ENCODE assay signal across 16 cellular contexts in the genomic region with DNA sequence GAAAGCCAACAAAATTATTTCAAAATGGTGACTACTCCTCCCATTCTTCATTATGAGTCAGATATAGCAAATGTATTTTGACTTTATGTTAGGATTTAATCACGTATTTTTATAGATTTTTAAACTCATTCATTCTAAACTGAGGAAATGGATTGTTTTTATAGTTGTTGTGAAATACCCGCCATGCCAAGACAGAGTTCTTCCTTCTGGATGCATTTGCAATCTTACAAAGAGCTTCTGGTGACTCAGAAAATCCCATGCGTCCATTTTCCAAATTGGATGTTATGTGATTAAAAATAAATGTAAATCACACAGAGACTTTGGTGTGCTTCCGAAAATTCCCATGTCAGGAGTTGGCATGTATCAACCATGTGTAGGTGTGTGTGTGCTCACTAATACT.
DNase-seq lines count a peak whose midpoint lies in the region; ATAC-seq and TF ChIP-seq lines count a peak whose summit lies in the region.
"Had no signal": no experiment of that assay in that cellular context is flagged by ENCODE, and none has a peak within 500 bp of the region (broad histone marks: within the 10 kb centered on the region; RNA-seq: fewer than 3 reads in every experiment).

No MANE protein-coding gene starts in this region.

- H3K36me3 Mint-ChIP-seq in osteocyte (ENCODE audit: unreplicated experiment) = no peaks in the 10 kb centered on the region
- no peaks in the 10 kb centered on the region for H3K36me3 Mint-ChIP-seq in activated CD8-positive, alpha-beta T cell treated with anti-CD3 and anti-CD28 coated beads for 36 hours (ENCODE audit: low read depth)

- no peaks in the 10 kb centered on the region for H3K27me3 Mint-ChIP-seq in osteocyte (ENCODE audit: unreplicated experiment)
- H3K27me3 Mint-ChIP-seq in activated CD8-positive, alpha-beta T cell treated with anti-CD3 and anti-CD28 coated beads for 36 hours = no peaks in the 10 kb centered on the region

- peak overlapping the region; percentile 31 for H3K4me3 ChIP-seq in fibroblast of pulmonary artery (replicated peaks; ENCODE audit: low read depth, low read length)
- H3K4me3 ChIP-seq: HAP-1, SK-N-MC had no signal

- H3K27ac Mint-ChIP-seq in osteocyte (ENCODE audit: unreplicated experiment) = peak overlapping the region; percentile 7
- no peak overlapping the region for H3K27ac Mint-ChIP-seq in activated CD8-positive, alpha-beta T cell treated with anti-CD3 and anti-CD28 coated beads for 36 hours

- intact Hi-C loops in activated CD8-positive, alpha-beta T cell treated with anti-CD3 and anti-CD28 coated beads for 36 hours (cut with micrococcal nuclease) = no loop called here

- CTCF ChIA-PET in activated CD8-positive, alpha-beta T cell treated with anti-CD3 and anti-CD28 coated beads for 36 hours (lab: Charles Lee) = no interaction called here

- no peaks in the 10 kb centered on the region for H3K9me3 Mint-ChIP-seq in osteocyte (ENCODE audit: unreplicated experiment)
- no peaks in the 10 kb centered on the region for H3K9me3 Mint-ChIP-seq in activated CD8-positive, alpha-beta T cell treated with anti-CD3 and anti-CD28 coated beads for 36 hours

- TF ChIP-seq CTCF in fibroblast of pulmonary artery (IDR thresholded peaks at IDR 0.05; ENCODE audit: low read length, missing control alignments) = no peak
- TF ChIP-seq CTCF in osteocyte (IDR thresholded peaks at IDR 0.05) = no peak
- no peak for TF ChIP-seq CTCF in activated CD8-positive, alpha-beta T cell treated with anti-CD3 and anti-CD28 coated beads for 36 hours (IDR thresholded peaks at IDR 0.05)

- H3K4me1 Mint-ChIP-seq in osteocyte (ENCODE audit: unreplicated experiment) = peaks cover 26% of the 10 kb centered on the region
- no peaks in the 10 kb centered on the region for H3K4me1 Mint-ChIP-seq in activated CD8-positive, alpha-beta T cell treated with anti-CD3 and anti-CD28 coated beads for 36 hours (ENCODE audit: low read depth)

- POLR2A ChIA-PET in activated CD8-positive, alpha-beta T cell treated with anti-CD3 and anti-CD28 coated beads for 36 hours (lab: Charles Lee) = no interaction called here

- DNase-seq in GM03348 (ENCODE audit: low spot score) (peak; percentile 32), amniotic epithelial cell (ENCODE audit: low read depth) (peak; percentile 26), fibroblast of pulmonary artery (ENCODE audit: low read depth) (peak; percentile 87), osteocyte (ENCODE audit: extremely low spot score, unreplicated experiment) (no peak)
- DNase-seq in activated CD8-positive, alpha-beta T cell treated with anti-CD3 and anti-CD28 coated beads for 36 hours = no peak
- DNase-seq: NCI-H1048, NCI-H146, NCI-H2107, NCI-H345, NCI-H526 treated with DMSO at 0.1 percent for 48 hours, OCI-M1 had no signal

- ATAC-seq in activated CD8-positive, alpha-beta T cell treated with anti-CD3 and anti-CD28 coated beads for 36 hours = no peak
- ATAC-seq in HG02938 (IDR thresholded peaks at IDR 0.05; ENCODE audit: unreplicated experiment) (no peak), GM21423 (IDR thresholded peaks at IDR 0.05; ENCODE audit: unreplicated experiment) (no peak), GM18498 (IDR thresholded peaks at IDR 0.05; ENCODE audit: unreplicated experiment) (no peak)

- H3K4me3 Mint-ChIP-seq in osteocyte (ENCODE audit: unreplicated experiment) = no peak overlapping the region
- H3K4me3 Mint-ChIP-seq in activated CD8-positive, alpha-beta T cell treated with anti-CD3 and anti-CD28 coated beads for 36 hours = no peak overlapping the region

Comparison
In these comparisons a context has a peak if more than half of its experiments do, and no peak if none do; other contexts are left out.
1. DNase-seq: peak in GM03348 (single experiment), amniotic epithelial cell (single experiment) and fibroblast of pulmonary artery (single experiment); none in osteocyte (single experiment) and activated CD8-positive, alpha-beta T cell treated with anti-CD3 and anti-CD28 coated beads for 36 hours (single experiment).